8 cellular contexts compared by ENCODE assay signal in genomic region chr1:85202092-85202863, GRCh38. TPM values are rescaled to one million over a fixed set of nuclear protein-coding genes. Genes with fewer than 3 reads are reported as not detected.
DNase-seq lines count a peak whose midpoint lies in the region; ATAC-seq, FAIRE-seq and TF ChIP-seq lines count a peak whose summit lies in the region.

No MANE protein-coding gene starts in this region.

- no peak for FAIRE-seq in frontal cortex (lab: Jason Lieb, UNC)

- H3K4me3 Mint-ChIP-seq in GM23338, result peak overlapping the region; percentile 98
- H3K4me3 Mint-ChIP-seq in activated naive CD8-positive, alpha-beta T cell treated with anti-CD3 and anti-CD28 coated beads, Interleukin-2, amount 10 ng/mL, durations not matched to agents 7 days and 5 days, result peak overlapping the region; percentile 98

- no peaks in the 10 kb centered on the region for H3K9me3 ChIP-seq in BLaER1
- H3K9me3 ChIP-seq in vagina, result no peaks in the 10 kb centered on the region

- H3K4me3 ChIP-seq in BLaER1 (peak overlapping the region; percentile 78), GM23338 (peak overlapping the region; percentile 87), lower leg skin (ENCODE audit: low read depth, poor library complexity, severe bottlenecking) (peak overlapping the region; percentile 74), vagina (peak overlapping the region; percentile 53 to 68)

- H2AFZ ChIP-seq in GM23338, result peak overlapping the region; percentile 18; the same call in 1 of the 2 replicates

- H3K36me3 ChIP-seq in BLaER1, result no peaks in the 10 kb centered on the region
- H3K36me3 ChIP-seq in GM23338 (ENCODE audit: insufficient read depth), result no peaks in the 10 kb centered on the region
- no peaks in the 10 kb centered on the region for H3K36me3 ChIP-seq in vagina

- H3K9ac ChIP-seq in BLaER1, result no peak overlapping the region

- no peak for TF ChIP-seq CTCF in GM23338 (conservative IDR thresholded peaks at IDR 0.05; ENCODE audit: low read depth in 2 of 2)
- TF ChIP-seq CTCF in lower leg skin (IDR thresholded peaks at IDR 0.05), result no peak
- TF ChIP-seq CTCF in vagina (IDR thresholded peaks at IDR 0.05), result no peak

- peaks cover 5% of the 10 kb centered on the region for H3K36me3 Mint-ChIP-seq in GM23338 (ENCODE audit: low read depth)
- H3K36me3 Mint-ChIP-seq in activated naive CD8-positive, alpha-beta T cell treated with anti-CD3 and anti-CD28 coated beads, Interleukin-2, amount 10 ng/mL, durations not matched to agents 7 days and 5 days, result peaks cover 5% of the 10 kb centered on the region

- H3K4me1 Mint-ChIP-seq in GM23338, result peaks cover 45% of the 10 kb centered on the region
- H3K4me1 Mint-ChIP-seq in activated naive CD8-positive, alpha-beta T cell treated with anti-CD3 and anti-CD28 coated beads, Interleukin-2, amount 10 ng/mL, durations not matched to agents 7 days and 5 days, result peaks cover 23% of the 10 kb centered on the region

- POLR2A ChIA-PET in activated naive CD8-positive, alpha-beta T cell treated with anti-CD3 and anti-CD28 coated beads, Interleukin-2, amount 10 ng/mL, durations not matched to agents 7 days and 5 days (lab: Charles Lee), result no interaction called here

- intact Hi-C loops in lower leg skin (cut with DNase I; ENCODE audit: low total_unique reads), result loop anchor here (10.0 kb wide), 1 partner anchor 53 kb away; the partner anchor contains the start of gene C1orf52
- intact Hi-C loops in vagina (cut with DNase I), result loop anchor here (5.0 kb wide), 1 partner anchor 50 kb away; no protein-coding TSS in a partner anchor

- H3K4me2 ChIP-seq in BLaER1, result peak overlapping the region; percentile 98
- H3K4me2 ChIP-seq in GM23338, result peak overlapping the region; percentile 93

- H3K27me3 ChIP-seq in BLaER1 (peaks cover 54% of the 10 kb centered on the region), GM23338 (ENCODE audit: insufficient read depth) (peaks cover 9% of the 10 kb centered on the region; the same call in 1 of the 2 replicates), vagina (no peaks in the 10 kb centered on the region)

- H3K27ac ChIP-seq in BLaER1 (no peak overlapping the region), GM23338 (ENCODE audit: low read depth) (peak overlapping the region; percentile 95), vagina (peak overlapping the region; percentile 92)

- peak overlapping the region; percentile 99 for H3K27ac Mint-ChIP-seq in GM23338
- peak overlapping the region; percentile 99 for H3K27ac Mint-ChIP-seq in activated naive CD8-positive, alpha-beta T cell treated with anti-CD3 and anti-CD28 coated beads, Interleukin-2, amount 10 ng/mL, durations not matched to agents 7 days and 5 days

- 17% methylated on average over 14 of the region's 14 CpGs for WGBS in lower leg skin, 2 donors

- H3K4me1 ChIP-seq in BLaER1, result peaks cover 15% of the 10 kb centered on the region
- peaks cover 36% of the 10 kb centered on the region for H3K4me1 ChIP-seq in GM23338 (ENCODE audit: insufficient read depth)
- H3K4me1 ChIP-seq in vagina, result peaks cover 42% of the 10 kb centered on the region

- peaks cover 10% of the 10 kb centered on the region for H3K27me3 Mint-ChIP-seq in GM23338 (ENCODE audit: insufficient read depth, low read depth, poor library complexity)
- H3K27me3 Mint-ChIP-seq in activated naive CD8-positive, alpha-beta T cell treated with anti-CD3 and anti-CD28 coated beads, Interleukin-2, amount 10 ng/mL, durations not matched to agents 7 days and 5 days, result peaks cover 17% of the 10 kb centered on the region

- no peaks in the 10 kb centered on the region for H3K9me2 ChIP-seq in GM23338 (ENCODE audit: insufficient read depth)

- H3F3A ChIP-seq in GM23338 (replicated peaks; ENCODE audit: low read depth), result peaks cover 2% of the 10 kb centered on the region; the same call in 1 of the 2 replicates

- DNase-seq in GM23338 (ENCODE audit: low spot score) (peak; percentile 20), lower leg skin (ENCODE audit: low spot score in 2 of 2) (no peak), vagina (ENCODE audit: extremely low spot score in 2 of 2) (no peak), frontal cortex (ENCODE audit: low spot score in 2 of 2) (no peak), GDM1 (lab: John Stamatoyannopoulos, UW) (no peak)
- no peak for DNase-seq in activated naive CD8-positive, alpha-beta T cell treated with anti-CD3 and anti-CD28 coated beads, Interleukin-2, amount 10 ng/mL, durations not matched to agents 7 days and 5 days
- no peak for DNase-seq in activated CD4-positive, alpha-beta T cell treated with anti-CD3 and anti-CD28 coated beads for 48 hours

- TF ChIP-seq POLR2A in lower leg skin (IDR thresholded peaks at IDR 0.05) (no peak), vagina (IDR thresholded peaks at IDR 0.05) (no peak)

- no peaks in the 10 kb centered on the region for H3K9me3 Mint-ChIP-seq in GM23338
- no peaks in the 10 kb centered on the region for H3K9me3 Mint-ChIP-seq in activated naive CD8-positive, alpha-beta T cell treated with anti-CD3 and anti-CD28 coated beads, Interleukin-2, amount 10 ng/mL, durations not matched to agents 7 days and 5 days

- ATAC-seq in GM23338, result no peak
- no peak for ATAC-seq in activated naive CD8-positive, alpha-beta T cell treated with anti-CD3 and anti-CD28 coated beads, Interleukin-2, amount 10 ng/mL, durations not matched to agents 7 days and 5 days (ENCODE audit: low read depth)

- H4K20me1 ChIP-seq in BLaER1 (peaks cover 32% of the 10 kb centered on the region), GM23338 (replicated peaks; ENCODE audit: insufficient read depth) (peaks cover 8% of the 10 kb centered on the region; the same call in 1 of the 2 replicates)

- H3K79me2 ChIP-seq in GM23338 (replicated peaks; ENCODE audit: insufficient read depth), result peaks cover 24% of the 10 kb centered on the region

TF ChIP-seq in GM23338, 12 proteins besides CTCF, POLR2A, EP300 and RAD21:
- TF ChIP-seq POLR2AphosphoS5 (IDR thresholded peaks at IDR 0.05; ENCODE audit: low read depth), result no peak
- TF ChIP-seq ZNF331 (CRISPR knock-in tag; IDR thresholded peaks at IDR 0.05; ENCODE audit: low read depth), result no peak
- no peak for TF ChIP-seq REST (IDR thresholded peaks at IDR 0.05; ENCODE audit: unreplicated experiment)
- TF ChIP-seq JUNB (IDR thresholded peaks at IDR 0.05; ENCODE audit: unreplicated experiment), result no peak
- no peak for TF ChIP-seq STAT1 (IDR thresholded peaks at IDR 0.05; ENCODE audit: unreplicated experiment)
- TF ChIP-seq CREB1 (CRISPR knock-in tag; IDR thresholded peaks at IDR 0.05; ENCODE audit: low read depth), result no peak
TF ChIP-seq in GM23338: peak in this region for 0.

RNA-seq across cellular contexts. Expression of gene SYDE2, which starts 1.5 kb away (rescaled TPM):
- 20.1 and 20.6 TPM in 2 replicates for total RNA-seq in GM23338 (2014; rRNA removed; shearing (Covaris generic))
- 5.8 and 5.9 TPM in 2 replicates for polyA plus RNA-seq in GM23338 (2016; fragmentation: Nextera tagmentation; extraction: Ambion mirVana)
- 1 to 10 TPM; 4.1 to 4.6 TPM for total RNA-seq in activated naive CD8-positive, alpha-beta T cell treated with anti-CD3 and anti-CD28 coated beads, Interleukin-2, amount 10 ng/mL, durations not matched to agents 7 days and 5 days
- 10 to 100 TPM in 2 of 4 donors, 1 to 10 TPM in 2; 8.6 to 12.5 (median 10.4) TPM for total RNA-seq in lower leg skin
- 4.7 TPM for total RNA-seq in vagina
- total RNA-seq in frontal cortex, result 6.9 TPM

RNA-seq across cellular contexts. Expression of gene C1orf52, which starts 57.2 kb away (rescaled TPM):
- 35.6 and 39.7 TPM in 2 replicates for total RNA-seq in GM23338 (2014; rRNA removed; shearing (Covaris generic))
- polyA plus RNA-seq in GM23338 (2016; fragmentation: Nextera tagmentation; extraction: Ambion mirVana), result 102 and 107 TPM in 2 replicates
- total RNA-seq in activated naive CD8-positive, alpha-beta T cell treated with anti-CD3 and anti-CD28 coated beads, Interleukin-2, amount 10 ng/mL, durations not matched to agents 7 days and 5 days, result 10 to 100 TPM; 31.2 to 35.7 TPM
- 10 to 100 TPM; 12.4 to 27.0 (median 20.5) TPM for total RNA-seq in lower leg skin
- total RNA-seq in vagina, result 13.0 TPM
- total RNA-seq in frontal cortex, result 27.7 TPM
